8 cellular contexts compared by ENCODE assay signal in the genomic region with DNA sequence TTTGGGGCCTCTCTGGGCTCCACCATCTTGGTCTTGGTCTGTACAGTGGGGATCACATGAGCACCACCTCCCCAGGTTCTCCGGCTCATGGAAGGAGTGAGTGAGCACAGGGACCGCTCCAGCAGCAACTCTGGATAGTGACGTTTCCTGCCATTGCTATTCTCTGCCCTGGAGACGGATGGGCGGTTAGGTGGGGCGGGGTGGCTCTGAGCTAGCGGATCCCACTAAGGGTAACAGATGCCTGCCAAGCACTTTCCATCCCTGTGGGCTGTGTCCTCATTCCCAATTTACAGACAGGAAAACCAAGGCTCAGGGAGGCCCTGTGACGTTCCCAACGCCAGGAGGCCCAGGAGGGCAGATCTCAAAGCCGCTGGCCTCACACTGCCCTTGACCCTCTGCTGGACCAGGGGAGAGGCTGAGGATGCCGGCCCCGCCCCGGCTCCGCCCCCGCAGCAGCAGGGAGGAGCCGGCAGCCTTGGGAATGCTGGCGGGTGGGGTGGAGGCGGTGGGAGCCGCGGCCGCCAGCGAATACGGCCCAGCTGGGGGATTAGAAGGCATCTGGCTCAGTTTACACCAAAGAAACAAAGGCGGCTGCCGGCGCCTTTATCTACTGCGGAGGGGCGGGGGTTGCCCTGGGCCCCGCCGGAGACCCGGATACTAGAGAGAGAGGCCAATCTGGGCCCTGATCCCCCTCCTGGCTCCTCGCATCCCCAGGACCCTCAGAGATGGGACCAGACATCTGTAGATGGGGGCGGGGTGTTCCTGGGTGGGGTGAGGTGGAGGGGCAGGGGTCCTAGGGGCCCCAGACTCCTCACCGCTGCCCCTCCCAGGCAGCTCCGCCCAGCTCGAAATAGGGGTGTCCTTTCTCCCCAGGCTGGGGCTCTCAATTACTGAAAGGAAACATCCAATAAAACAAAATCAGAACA.
A peak's percentile ranks its signal among the peaks of the same experiment; 100 is the strongest.
DNase-seq lines count a peak whose midpoint lies in the region; ATAC-seq and TF ChIP-seq lines count a peak whose summit lies in the region.

No MANE protein-coding gene starts in this region.

- H3K27me3 ChIP-seq in iPS-18a (ENCODE audit: control insufficient read depth, insufficient read depth, low read length) = no peaks in the 10 kb centered on the region
- no peaks in the 10 kb centered on the region for H3K27me3 ChIP-seq in subcutaneous abdominal adipose tissue (ENCODE audit: control insufficient read depth in 5 of 5, insufficient read depth in 4 of 5, low read length in 5 of 5)

- H3K9me3 ChIP-seq in iPS-18a (ENCODE audit: control insufficient read depth, low read depth, low read length) (no peaks in the 10 kb centered on the region), subcutaneous abdominal adipose tissue (ENCODE audit: control insufficient read depth in 5 of 5, low read length in 5 of 5) (no peaks in the 10 kb centered on the region)

- H3K36me3 ChIP-seq in iPS-18a (ENCODE audit: control insufficient read depth, low read depth, low read length) = no peaks in the 10 kb centered on the region
- no peaks in the 10 kb centered on the region for H3K36me3 ChIP-seq in subcutaneous abdominal adipose tissue (ENCODE audit: control insufficient read depth in 5 of 5, insufficient read depth in 5 of 5, low read length in 5 of 5)

- peaks cover 14% of the 10 kb centered on the region for H3K4me1 ChIP-seq in iPS-18a (ENCODE audit: control insufficient read depth, low read depth, low read length)
- peaks cover 12 to 63% (median 54%) of the 10 kb centered on the region in 5 donors for H3K4me1 ChIP-seq in subcutaneous abdominal adipose tissue (ENCODE audit: control insufficient read depth in 5 of 5, insufficient read depth in 5 of 5, low read length in 5 of 5)

- H3K4me1 Mint-ChIP-seq in stimulated activated naive B cell treated with anti-CD40 and anti-IgM and Interleukin-4, amounts not matched to agents 10 μg/mL and 1 μg/mL and 100 μg/mL, for 72 hours = peaks cover 8 to 13% of the 10 kb centered on the region in 2 donors

- peaks cover 3 to 9% of the 10 kb centered on the region in 2 donors for H3K9me3 Mint-ChIP-seq in stimulated activated naive B cell treated with anti-CD40 and anti-IgM and Interleukin-4, amounts not matched to agents 10 μg/mL and 1 μg/mL and 100 μg/mL, for 72 hours

- peak overlapping the region; percentile 33 for H3K4me3 ChIP-seq in HFF-Myc (replicated peaks; ENCODE audit: low read depth, low read length)
- H3K4me3 ChIP-seq in iPS-18a (ENCODE audit: low read length) = peak overlapping the region; percentile 53
- H3K4me3 ChIP-seq in subcutaneous abdominal adipose tissue (ENCODE audit: low read depth in 1 of 5, low read length in 5 of 5) = peak overlapping the region in 2 of 5 donors; percentile 47 to 55

- peaks cover 55 to 74% of the 10 kb centered on the region in 2 donors for H3K27me3 Mint-ChIP-seq in stimulated activated naive B cell treated with anti-CD40 and anti-IgM and Interleukin-4, amounts not matched to agents 10 μg/mL and 1 μg/mL and 100 μg/mL, for 72 hours

- peaks cover 0 to 1% of the 10 kb centered on the region in 2 donors for H3K36me3 Mint-ChIP-seq in stimulated activated naive B cell treated with anti-CD40 and anti-IgM and Interleukin-4, amounts not matched to agents 10 μg/mL and 1 μg/mL and 100 μg/mL, for 72 hours

- peak overlapping the region; percentile 25 for H3K9ac ChIP-seq in iPS-18a (ENCODE audit: low read length)
- no peak overlapping the region for H3K9ac ChIP-seq in subcutaneous abdominal adipose tissue (ENCODE audit: low read length in 5 of 5)

- H3K4me3 Mint-ChIP-seq in stimulated activated naive B cell treated with anti-CD40 and anti-IgM and Interleukin-4, amounts not matched to agents 10 μg/mL and 1 μg/mL and 100 μg/mL, for 72 hours = peak overlapping the region in 1 of 2 donors; percentile 74

- DNase-seq in HFF-Myc (ENCODE audit: extremely low read depth, low read depth) = peak; percentile 46
- DNase-seq in amniotic epithelial cell (ENCODE audit: low read depth) = peak; percentile 83
- DNase-seq in germinal center (ENCODE audit: low spot score) = no peak
- no peak for DNase-seq in NCI-H2196 (lab: John Stamatoyannopoulos, UW; ENCODE audit: unreplicated experiment)
- no peak for DNase-seq in stimulated activated naive B cell treated with anti-CD40 and anti-IgM and Interleukin-4, amounts not matched to agents 10 μg/mL and 1 μg/mL and 100 μg/mL, for 72 hours

- H3K27ac ChIP-seq in iPS-18a (ENCODE audit: low read length) (no peak overlapping the region), subcutaneous abdominal adipose tissue (ENCODE audit: low read depth, low read length) (peak overlapping the region; percentile 23)

- TF ChIP-seq CTCF in HFF-Myc (IDR thresholded peaks at IDR 0.05; ENCODE audit: low read depth, low read length, missing control alignments) = no peak

- ATAC-seq in stimulated activated naive B cell treated with anti-CD40 and anti-IgM and Interleukin-4, amounts not matched to agents 10 μg/mL and 1 μg/mL and 100 μg/mL, for 72 hours (replicated peaks) = no peak
- ATAC-seq in HG03457 (IDR thresholded peaks at IDR 0.05; ENCODE audit: unreplicated experiment) = no peak

- no peak overlapping the region for H3K27ac Mint-ChIP-seq in stimulated activated naive B cell treated with anti-CD40 and anti-IgM and Interleukin-4, amounts not matched to agents 10 μg/mL and 1 μg/mL and 100 μg/mL, for 72 hours

Comparison
In these comparisons a context has a peak if more than half of its experiments do, and no peak if none do; other contexts are left out.
1. DNase-seq: peak in HFF-Myc (single experiment) and amniotic epithelial cell (single experiment); none in germinal center (single experiment), NCI-H2196 (single experiment) and stimulated activated naive B cell treated with anti-CD40 and anti-IgM and Interleukin-4, amounts not matched to agents 10 μg/mL and 1 μg/mL and 100 μg/mL, for 72 hours (single experiment).